ENCODE assay signal across 1 cellular context in genomic region chr4:112231779-112232713, GRCh38.
TF ChIP-seq lines count a peak whose summit lies in the region.

TSS of gene AP1AR (plus strand) at chr4:112231787. CDS start at chr4:112232092, 305 bp downstream.

TF ChIP-seq in HepG2, 621 proteins besides CTCF, POLR2A, EP300 and RAD21 (continued from another document and continues in another):
- TF ChIP-seq ZNF597 (CRISPR knock-in tag; IDR thresholded peaks at IDR 0.05), result no peak
- TF ChIP-seq TOPORS (CRISPR knock-in tag; IDR thresholded peaks at IDR 0.05), result no peak; the same call in 1 of the 2 replicates
- peak; percentile 90; the same call in 1 of the 2 replicates for TF ChIP-seq ZNF749 (CRISPR knock-in tag; IDR thresholded peaks at IDR 0.05; ENCODE audit: borderline replicate concordance)
- no peak for TF ChIP-seq ZNF710 (CRISPR knock-in tag; IDR thresholded peaks at IDR 0.05; ENCODE audit: borderline replicate concordance)
- no peak for TF ChIP-seq TCF7 (IDR thresholded peaks at IDR 0.05; ENCODE audit: low read depth)
- no peak for TF ChIP-seq KAT2B (IDR thresholded peaks at IDR 0.05; ENCODE audit: borderline replicate concordance, low read depth, low read length)
- no peak for TF ChIP-seq FOXM1 (CRISPR knock-in tag; IDR thresholded peaks at IDR 0.05)
- no peak for TF ChIP-seq REXO4 (CRISPR knock-in tag; IDR thresholded peaks at IDR 0.05; ENCODE audit: borderline replicate concordance)
- TF ChIP-seq KDM1A (CRISPR knock-in tag; IDR thresholded peaks at IDR 0.05), result 0 out of 2 replicates have a peak, but pooled peaks have one; percentile 9
- TF ChIP-seq CBFB (CRISPR knock-in tag; IDR thresholded peaks at IDR 0.05), result peak; percentile 49; the same call in 1 of the 2 replicates
- peak; percentile 59 for TF ChIP-seq XRCC5 (optimal IDR thresholded peaks at IDR 0.05; ENCODE audit: low read length)
- no peak for TF ChIP-seq TP53 (CRISPR knock-in tag; conservative IDR thresholded peaks at IDR 0.05)
- TF ChIP-seq PRDM4 (CRISPR knock-in tag; IDR thresholded peaks at IDR 0.05; ENCODE audit: borderline replicate concordance), result no peak
- TF ChIP-seq ZNF501 (CRISPR knock-in tag; IDR thresholded peaks at IDR 0.05), result peak; percentile 83; the same call in 1 of the 2 replicates
- TF ChIP-seq ZNF691 (CRISPR knock-in tag; IDR thresholded peaks at IDR 0.05; ENCODE audit: borderline replicate concordance, low read depth), result no peak
- 0 out of 2 replicates have a peak, but pooled peaks have one; percentile 31 for TF ChIP-seq NAIF1 (CRISPR knock-in tag; IDR thresholded peaks at IDR 0.05; ENCODE audit: borderline replicate concordance)
- TF ChIP-seq ZKSCAN1 (IDR thresholded peaks at IDR 0.05; ENCODE audit: low read length), result no peak
- TF ChIP-seq ATF1 (CRISPR knock-in tag; IDR thresholded peaks at IDR 0.05), result no peak
- no peak for TF ChIP-seq ZNF616 (CRISPR knock-in tag; IDR thresholded peaks at IDR 0.05; ENCODE audit: low read depth)
- peak; percentile 40; the same call in 1 of the 2 replicates for TF ChIP-seq BRD4 (CRISPR knock-in tag; IDR thresholded peaks at IDR 0.05)
- peak; percentile 42 for TF ChIP-seq GPN1 (CRISPR knock-in tag; IDR thresholded peaks at IDR 0.05; ENCODE audit: borderline replicate concordance)
- peak; percentile 29; the same call in 1 of the 2 replicates for TF ChIP-seq KLF11 (CRISPR knock-in tag; IDR thresholded peaks at IDR 0.05)
- no peak for TF ChIP-seq DZIP1 (CRISPR knock-in tag; IDR thresholded peaks at IDR 0.05)
- TF ChIP-seq ZFYVE20 (CRISPR knock-in tag; IDR thresholded peaks at IDR 0.05; ENCODE audit: borderline replicate concordance, low read depth), result peak; percentile 87; the same call in 1 of the 2 replicates
- no peak for TF ChIP-seq U2AF2 (IDR thresholded peaks at IDR 0.05; ENCODE audit: low read depth, low read length)
- TF ChIP-seq PCBP2 (optimal IDR thresholded peaks at IDR 0.05; ENCODE audit: low read depth, low read length, poor library complexity, severe bottlenecking), result no peak
- 0 out of 2 replicates have a peak, but pooled peaks have one; percentile 31 for TF ChIP-seq KLF15 (CRISPR knock-in tag; IDR thresholded peaks at IDR 0.05; ENCODE audit: borderline replicate concordance)
- 0 out of 2 replicates have a peak, but pooled peaks have one; percentile 56 for TF ChIP-seq PCBP1 (IDR thresholded peaks at IDR 0.05; ENCODE audit: borderline replicate concordance, low read depth, low read length)
- no peak for TF ChIP-seq SMARCC2 (IDR thresholded peaks at IDR 0.05)
- peak; percentile 89; the same call in 1 of the 2 replicates for TF ChIP-seq MAZ (IDR thresholded peaks at IDR 0.05; ENCODE audit: borderline replicate concordance, low read depth, low read length)
- TF ChIP-seq MAZ (CRISPR knock-in tag; IDR thresholded peaks at IDR 0.05; ENCODE audit: low read depth), result peak; percentile 50; the same call in 1 of the 2 replicates
- TF ChIP-seq ZSCAN5A (CRISPR knock-in tag; IDR thresholded peaks at IDR 0.05; ENCODE audit: borderline replicate concordance), result peak; percentile 0; the same call in 1 of the 2 replicates
- no peak for TF ChIP-seq ZNF235 (CRISPR knock-in tag; IDR thresholded peaks at IDR 0.05; ENCODE audit: borderline replicate concordance)
- no peak; the same call in 1 of the 2 replicates for TF ChIP-seq E2F5 (CRISPR knock-in tag; conservative IDR thresholded peaks at IDR 0.05)
- peak; percentile 91 for TF ChIP-seq ZNF556 (CRISPR knock-in tag; IDR thresholded peaks at IDR 0.05; ENCODE audit: borderline replicate concordance)
- TF ChIP-seq FOXK2 (IDR thresholded peaks at IDR 0.05), result no peak
- TF ChIP-seq SKI (IDR thresholded peaks at IDR 0.05; ENCODE audit: partially characterized antibody), result peak; percentile 61
- no peak for TF ChIP-seq HMGXB3 (CRISPR knock-in tag; IDR thresholded peaks at IDR 0.05; ENCODE audit: borderline replicate concordance)
- peak; percentile 70 to 82 for TF ChIP-seq HMGXB4 (CRISPR knock-in tag; IDR thresholded peaks at IDR 0.05; ENCODE audit: borderline replicate concordance in 1 of 2, low read depth in 1 of 2)
